ENCODE assay signal across 1 cellular context in genomic region chr12:96902076-96902475, GRCh38.
TF ChIP-seq lines count a peak whose summit lies in the region.

No MANE protein-coding gene starts in this region.

TF ChIP-seq in GM12878, 131 proteins besides CTCF, POLR2A, EP300 and RAD21 (continued from another document):
- no peak for TF ChIP-seq PBX3 (IDR thresholded peaks at IDR 0.05; ENCODE audit: insufficient replicate concordance, low read depth, low read length)
- TF ChIP-seq NR2F1 (conservative IDR thresholded peaks at IDR 0.05), result no peak
- no peak for TF ChIP-seq MTA2 (IDR thresholded peaks at IDR 0.05; ENCODE audit: low read depth)
- TF ChIP-seq IKZF1 (conservative IDR thresholded peaks at IDR 0.05), result no peak
- TF ChIP-seq KLF5 (IDR thresholded peaks at IDR 0.05; ENCODE audit: partially characterized antibody), result no peak
- no peak for TF ChIP-seq SMAD5 (IDR thresholded peaks at IDR 0.05; ENCODE audit: low read depth)
- no peak for TF ChIP-seq ZBTB40 (IDR thresholded peaks at IDR 0.05; ENCODE audit: borderline replicate concordance)
- no peak for TF ChIP-seq NR2C2 (IDR thresholded peaks at IDR 0.05; ENCODE audit: borderline replicate concordance, control insufficient read depth, insufficient read length, low read depth)
- no peak for TF ChIP-seq RAD51 (IDR thresholded peaks at IDR 0.05)
- no peak for TF ChIP-seq BHLHE40 (IDR thresholded peaks at IDR 0.05; ENCODE audit: borderline replicate concordance in 1 of 2, low read depth in 2 of 2, low read length in 1 of 2)
- no peak for TF ChIP-seq ESRRA (IDR thresholded peaks at IDR 0.05; ENCODE audit: low read length)
- TF ChIP-seq YBX1 (IDR thresholded peaks at IDR 0.05), result no peak
- TF ChIP-seq CBFB (IDR thresholded peaks at IDR 0.05; ENCODE audit: low read depth), result no peak
